8 cellular contexts compared by ENCODE assay signal in the genomic region with DNA sequence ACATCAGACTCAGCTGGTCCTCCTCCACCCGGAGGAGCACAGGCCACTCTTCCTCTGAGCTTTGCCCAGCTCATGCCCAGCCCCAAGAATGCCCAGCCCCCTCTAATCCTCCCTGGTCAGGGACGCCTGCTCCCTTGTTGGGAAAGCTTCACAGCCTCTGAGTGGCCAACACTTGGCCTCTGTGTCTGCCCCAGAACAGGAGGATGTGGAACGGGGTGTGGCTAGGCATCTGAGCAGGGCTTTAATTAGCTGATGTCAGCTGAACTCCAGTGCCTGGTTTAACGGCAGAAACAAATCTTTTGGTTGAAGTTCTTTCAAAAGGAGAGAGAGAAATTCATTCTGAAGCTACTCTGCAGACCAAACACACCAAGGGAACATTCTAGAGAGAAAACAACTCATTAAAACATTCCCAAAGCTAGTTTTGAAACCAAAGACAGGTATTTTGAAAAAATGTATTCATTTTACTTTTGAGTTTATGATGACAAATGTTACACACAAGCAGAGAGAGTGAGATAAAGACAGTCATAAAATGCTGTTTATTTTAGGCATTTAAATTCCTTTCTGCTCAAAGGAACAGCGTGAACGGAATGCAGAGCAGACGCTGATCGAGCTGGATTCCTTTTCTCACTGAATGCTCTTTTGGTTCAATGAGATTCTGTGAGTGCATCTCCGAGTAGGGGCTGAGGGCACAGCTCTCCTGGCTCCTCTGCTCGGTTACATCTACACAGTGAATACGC.
DNase-seq lines count a peak whose midpoint lies in the region; ATAC-seq and TF ChIP-seq lines count a peak whose summit lies in the region.

No MANE protein-coding gene starts in this region.

- no peaks in the 10 kb centered on the region for H3K36me3 ChIP-seq in prostate gland

- no peak for TF ChIP-seq POLR2A in prostate gland (IDR thresholded peaks at IDR 0.05)

- DNase-seq in GM04503 (ENCODE audit: low read depth): peak; percentile 20
- no peak for DNase-seq in T-helper 2 cell treated with Interferon-gamma antibody and Interleukin-4, amounts not matched to agents 5 μg/mL and 100 μg/mL, for 36 hours (ENCODE audit: low spot score)
- DNase-seq in cardiac septum (ENCODE audit: low spot score): peak; percentile 47
- DNase-seq in prostate gland (ENCODE audit: low spot score): peak; percentile 39
- no peak for DNase-seq in GM20000 (ENCODE audit: low spot score)
- no peak for DNase-seq in DMS153 treated with DMSO at 0.1 percent for 48 hours (lab: John Stamatoyannopoulos, UW; ENCODE audit: unreplicated experiment)
- DNase-seq in stimulated activated effector memory CD8-positive, alpha-beta T cell treated with anti-CD3 and anti-CD28 coated beads, Interleukin-12 subunit alpha, Interleukin-12 subunit beta, amount 100 ng/mL, for 72 hours (ENCODE audit: low spot score in 2 of 2): no peak
- no peak for DNase-seq in activated gamma-delta T cell (lab: John Stamatoyannopoulos, UW)

- no peaks in the 10 kb centered on the region for H3K9me3 ChIP-seq in prostate gland

- peaks cover 4% of the 10 kb centered on the region for H3K9me3 Mint-ChIP-seq in T-helper 2 cell treated with Interferon-gamma antibody and Interleukin-4, amounts not matched to agents 5 μg/mL and 100 μg/mL, for 36 hours
- no peaks in the 10 kb centered on the region for H3K9me3 Mint-ChIP-seq in stimulated activated effector memory CD8-positive, alpha-beta T cell treated with anti-CD3 and anti-CD28 coated beads, Interleukin-12 subunit alpha, Interleukin-12 subunit beta, amount 100 ng/mL, for 72 hours

- no peak overlapping the region for H3K4me3 ChIP-seq in prostate gland

- peaks cover 7% of the 10 kb centered on the region for H3K4me1 Mint-ChIP-seq in T-helper 2 cell treated with Interferon-gamma antibody and Interleukin-4, amounts not matched to agents 5 μg/mL and 100 μg/mL, for 36 hours (ENCODE audit: low read depth)
- H3K4me1 Mint-ChIP-seq in stimulated activated effector memory CD8-positive, alpha-beta T cell treated with anti-CD3 and anti-CD28 coated beads, Interleukin-12 subunit alpha, Interleukin-12 subunit beta, amount 100 ng/mL, for 72 hours: no peaks in the 10 kb centered on the region

- no peaks in the 10 kb centered on the region for H3K36me3 Mint-ChIP-seq in T-helper 2 cell treated with Interferon-gamma antibody and Interleukin-4, amounts not matched to agents 5 μg/mL and 100 μg/mL, for 36 hours (ENCODE audit: low read depth)
- no peaks in the 10 kb centered on the region for H3K36me3 Mint-ChIP-seq in stimulated activated effector memory CD8-positive, alpha-beta T cell treated with anti-CD3 and anti-CD28 coated beads, Interleukin-12 subunit alpha, Interleukin-12 subunit beta, amount 100 ng/mL, for 72 hours

- peak overlapping the region; percentile 77 to 79 for H3K27ac ChIP-seq in prostate gland

- H3K4me1 ChIP-seq in prostate gland (replicated peaks): peaks cover 3% of the 10 kb centered on the region

- ATAC-seq in stimulated activated effector memory CD8-positive, alpha-beta T cell treated with anti-CD3 and anti-CD28 coated beads, Interleukin-12 subunit alpha, Interleukin-12 subunit beta, amount 100 ng/mL, for 72 hours: no peak

- WGBS in prostate gland: 19% methylated on average over 11 of the region's 11 CpGs

- peak overlapping the region; percentile 24 for H3K4me3 Mint-ChIP-seq in T-helper 2 cell treated with Interferon-gamma antibody and Interleukin-4, amounts not matched to agents 5 μg/mL and 100 μg/mL, for 36 hours
- no peak overlapping the region for H3K4me3 Mint-ChIP-seq in stimulated activated effector memory CD8-positive, alpha-beta T cell treated with anti-CD3 and anti-CD28 coated beads, Interleukin-12 subunit alpha, Interleukin-12 subunit beta, amount 100 ng/mL, for 72 hours

- H3K27me3 ChIP-seq in prostate gland (replicated peaks; ENCODE audit: insufficient read depth): no peaks in the 10 kb centered on the region

- no peaks in the 10 kb centered on the region for H3K27me3 Mint-ChIP-seq in T-helper 2 cell treated with Interferon-gamma antibody and Interleukin-4, amounts not matched to agents 5 μg/mL and 100 μg/mL, for 36 hours (ENCODE audit: low read depth)

- TF ChIP-seq CTCF in prostate gland (IDR thresholded peaks at IDR 0.05): no peak
- TF ChIP-seq CTCF in GM20000 (IDR thresholded peaks at IDR 0.05; ENCODE audit: extremely low read depth, missing control alignments): no peak

- H3K27ac Mint-ChIP-seq in T-helper 2 cell treated with Interferon-gamma antibody and Interleukin-4, amounts not matched to agents 5 μg/mL and 100 μg/mL, for 36 hours: peak overlapping the region; percentile 63
- H3K27ac Mint-ChIP-seq in stimulated activated effector memory CD8-positive, alpha-beta T cell treated with anti-CD3 and anti-CD28 coated beads, Interleukin-12 subunit alpha, Interleukin-12 subunit beta, amount 100 ng/mL, for 72 hours: no peak overlapping the region

- intact Hi-C loops in cardiac septum (cut with DNase I) (no loop called here), prostate gland (cut with DNase I) (loop anchor here (10.0 kb wide), 1 partner anchor 49 kb away; no protein-coding TSS in a partner anchor)

Comparison
In these comparisons a context has a peak if more than half of its experiments do, and no peak if none do; other contexts are left out.
1. DNase-seq: peak in GM04503 (single experiment), cardiac septum (single experiment) and prostate gland (single experiment); none in T-helper 2 cell treated with Interferon-gamma antibody and Interleukin-4, amounts not matched to agents 5 μg/mL and 100 μg/mL, for 36 hours (single experiment), GM20000 (single experiment), DMS153 treated with DMSO at 0.1 percent for 48 hours (single experiment), stimulated activated effector memory CD8-positive, alpha-beta T cell treated with anti-CD3 and anti-CD28 coated beads, Interleukin-12 subunit alpha, Interleukin-12 subunit beta, amount 100 ng/mL, for 72 hours (0 of 2) and activated gamma-delta T cell (single experiment).